24 cellular contexts compared by ENCODE assay signal in the genomic region with DNA sequence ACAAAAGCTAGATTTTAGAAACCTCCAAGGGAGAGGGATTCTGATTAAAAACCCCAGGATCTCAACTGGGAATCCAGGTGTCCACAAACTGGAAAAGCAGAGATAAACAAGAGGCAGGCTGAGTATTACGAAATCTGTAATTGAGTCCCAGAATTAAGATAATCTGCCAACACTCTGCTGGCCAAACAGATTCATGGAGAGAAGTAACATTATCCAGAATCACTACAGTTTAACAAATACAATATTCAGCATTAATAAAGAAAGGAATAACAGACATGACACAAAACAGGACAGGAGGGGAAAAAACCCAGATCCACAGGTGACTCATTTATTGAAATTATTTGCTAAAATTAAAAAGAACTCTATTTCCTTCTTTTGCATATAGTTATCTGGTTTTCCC.
A peak's percentile ranks its signal among the peaks of the same experiment; 100 is the strongest.
DNase-seq lines count a peak whose midpoint lies in the region; ATAC-seq, FAIRE-seq and TF ChIP-seq lines count a peak whose summit lies in the region.
"Had no signal": no experiment of that assay in that cellular context is flagged by ENCODE, and none has a peak within 500 bp of the region (broad histone marks: within the 10 kb centered on the region; RNA-seq: fewer than 3 reads in every experiment).

No MANE protein-coding gene starts in this region.

- H3K27ac ChIP-seq in Panc1 (ENCODE audit: low read length): 0 out of 2 replicates have a peak overlapping the region, but pooled peaks have one; percentile 25
- H3K27ac ChIP-seq in GM12878 (ENCODE audit: control insufficient read depth, insufficient read depth): no peak overlapping the region
- H3K27ac ChIP-seq in liver (ENCODE audit: low read depth in 1 of 2, low read length in 2 of 2): peak overlapping the region; percentile 12 to 60
- H3K27ac ChIP-seq in rectal smooth muscle tissue (ENCODE audit: low read depth, low read length): peak overlapping the region; percentile 40
- no peak overlapping the region for H3K27ac ChIP-seq in naive thymus-derived CD4-positive, alpha-beta T cell (ENCODE audit: low read depth, low read length)
- H3K27ac ChIP-seq: BLaER1, HL-60, KMS-11 had no signal

- no peak for DNase-seq in Panc1 (ENCODE audit: low read depth, low spot score)
- DNase-seq in GM12878 (ENCODE audit: low read depth, low spot score): no peak
- no peak for DNase-seq in OCI-M1 (lab: John Stamatoyannopoulos, UW)
- no peak for DNase-seq in naive thymus-derived CD4-positive, alpha-beta T cell
- no peak for DNase-seq in NCI-H774 (lab: John Stamatoyannopoulos, UW)
- DNase-seq in activated T-cell treated with anti-CD3 and anti-CD28 coated beads, Interleukin-2, amount 50 U/mL, for 24 hours: no peak
- DNase-seq: Caco-2; CD4-positive, alpha-beta T cell; DMS 273 treated with DMSO at 0.1 percent for 48 hours; DMS79 treated with DMSO at 0.1 percent for 48 hours; NCI-H1105; NCI-H146; NCI-H2029 treated with DMSO at 0.1 percent for 48 hours; NCI-H226; NCI-H524 had no signal

- no peak overlapping the region for H3K4me2 ChIP-seq in GM12878 (ENCODE audit: control insufficient read depth, insufficient read depth)
- H3K4me2 ChIP-seq: BLaER1, GM23338, KMS-11 had no signal

- POLR2A ChIA-PET in Panc1 (lab: Charles Lee): no interaction called here
- POLR2A ChIA-PET in GM12878 (lab: Charles Lee): interaction anchor here (0.7 kb wide), 1 partner anchor 197 kb away, joined by 3 read pairs; no protein-coding TSS in a partner anchor
- POLR2A ChIA-PET in naive thymus-derived CD4-positive, alpha-beta T cell (lab: Charles Lee): no interaction called here

- peaks cover 0 to 21% (median 17%) of the 10 kb centered on the region in 5 donors for H3K36me3 Mint-ChIP-seq in naive thymus-derived CD4-positive, alpha-beta T cell
- no peaks in the 10 kb centered on the region for H3K36me3 Mint-ChIP-seq in activated T-cell treated with anti-CD3 and anti-CD28 coated beads, Interleukin-2, amount 50 U/mL, for 24 hours (ENCODE audit: low read depth)

- H3K4me1 ChIP-seq in Panc1 (ENCODE audit: control insufficient read depth, insufficient read depth, low read length): peaks cover 3% of the 10 kb centered on the region; the same call in 1 of the 2 replicates
- H3K4me1 ChIP-seq in GM12878 (ENCODE audit: control insufficient read depth, insufficient read depth, low read length): no peaks in the 10 kb centered on the region
- peaks cover 5 to 27% (median 15%) of the 10 kb centered on the region in 4 donors for H3K4me1 ChIP-seq in liver (ENCODE audit: control insufficient read depth in 4 of 4, insufficient read depth in 4 of 4, low read length in 3 of 4)
- peaks cover 21% of the 10 kb centered on the region for H3K4me1 ChIP-seq in rectal smooth muscle tissue (ENCODE audit: control insufficient read depth, insufficient read depth, low read length)
- no peaks in the 10 kb centered on the region for H3K4me1 ChIP-seq in naive thymus-derived CD4-positive, alpha-beta T cell (ENCODE audit: control insufficient read depth in 2 of 2, insufficient read depth in 2 of 2, low read length in 2 of 2)
- H3K4me1 ChIP-seq: BLaER1, HAP-1 had no signal

- no peaks in the 10 kb centered on the region for H3K27me3 ChIP-seq in Panc1 (ENCODE audit: control insufficient read depth, insufficient read depth, low read length)
- no peaks in the 10 kb centered on the region for H3K27me3 ChIP-seq in GM12878 (replicated peaks in 1 of 2; ENCODE audit: control insufficient read depth in 2 of 2, insufficient read depth in 2 of 2, low read length in 1 of 2)
- no peaks in the 10 kb centered on the region for H3K27me3 ChIP-seq in liver (ENCODE audit: control insufficient read depth in 4 of 4, insufficient read depth in 4 of 4, low read length in 3 of 4)
- no peaks in the 10 kb centered on the region for H3K27me3 ChIP-seq in rectal smooth muscle tissue (ENCODE audit: control insufficient read depth, insufficient read depth, low read length)
- no peaks in the 10 kb centered on the region for H3K27me3 ChIP-seq in naive thymus-derived CD4-positive, alpha-beta T cell (ENCODE audit: control insufficient read depth in 2 of 2, insufficient read depth in 2 of 2, low read length in 2 of 2)
- H3K27me3 ChIP-seq: BLaER1 had no signal

- RAD21 ChIA-PET in GM12878 (lab: Charles Lee; ENCODE audit: unreplicated experiment): interaction anchor here (0.7 kb wide), 1 partner anchor 195 kb away, joined by 3 read pairs; no protein-coding TSS in a partner anchor

- TF ChIP-seq EP300 in GM12878 (IDR thresholded peaks at IDR 0.05; ENCODE audit: borderline replicate concordance in 1 of 2, control insufficient read depth in 1 of 2, low read depth in 2 of 2, low read length in 2 of 2): no peak

- intact Hi-C loops in Panc1 (cut with micrococcal nuclease; ENCODE audit: unreplicated experiment) (no loop called here), GM12878 (cut with micrococcal nuclease; ENCODE audit: unreplicated experiment) (no loop called here)
- intact Hi-C loops in naive thymus-derived CD4-positive, alpha-beta T cell (cut with micrococcal nuclease): no loop called here

- H3K4me3 Mint-ChIP-seq in naive thymus-derived CD4-positive, alpha-beta T cell: no peak overlapping the region
- H3K4me3 Mint-ChIP-seq in activated T-cell treated with anti-CD3 and anti-CD28 coated beads, Interleukin-2, amount 50 U/mL, for 24 hours: no peak overlapping the region
- H3K4me3 Mint-ChIP-seq: CD4-positive, alpha-beta T cell; GM23338 had no signal

- H3K9me3 ChIP-seq in Panc1 (ENCODE audit: control insufficient read depth, insufficient read depth, low read depth, low read length): no peaks in the 10 kb centered on the region
- no peaks in the 10 kb centered on the region for H3K9me3 ChIP-seq in GM12878 (replicated peaks; ENCODE audit: control insufficient read depth, insufficient read depth, low read length)
- H3K9me3 ChIP-seq in liver (ENCODE audit: control insufficient read depth in 4 of 4, low read length in 3 of 4): no peaks in the 10 kb centered on the region
- H3K9me3 ChIP-seq in naive thymus-derived CD4-positive, alpha-beta T cell (ENCODE audit: control insufficient read depth in 2 of 3, low read length in 3 of 3): no peaks in the 10 kb centered on the region
- H3K9me3 ChIP-seq: BLaER1, HAP-1 had no signal

- no peak for FAIRE-seq in GM12878 (lab: Jason Lieb, UNC)
- FAIRE-seq: GM12892, GM18507 had no signal

- SMC1A ChIA-PET in GM12878 (lab: Charles Lee; ENCODE audit: uncharacterized antibody, unreplicated experiment): no interaction called here

- in situ Hi-C loops in Panc1 (cut with HindIII; ENCODE audit: low pct_unique_long_range_greater_than_20kb, low sequenced_read_pairs) (no loop called here), GM12878 (cut with MboI) (no loop called here)

- H3K27ac Mint-ChIP-seq in naive thymus-derived CD4-positive, alpha-beta T cell: no peak overlapping the region
- H3K27ac Mint-ChIP-seq in activated T-cell treated with anti-CD3 and anti-CD28 coated beads, Interleukin-2, amount 50 U/mL, for 24 hours: no peak overlapping the region
- H3K27ac Mint-ChIP-seq: CD4-positive, alpha-beta T cell; GM23338 had no signal

- H3K79me2 ChIP-seq in GM12878 (ENCODE audit: control insufficient read depth, insufficient read depth, low read length): no peaks in the 10 kb centered on the region

- CTCF ChIA-PET in Panc1 (lab: Charles Lee) (interaction anchor here (0.6 to 0.7 kb wide), 3 partner anchors 9 to 1648 kb away, joined by 4 to 10 read pairs (median 6); no protein-coding TSS in a partner anchor), GM12878 (lab: Yijun Ruan, JAX) (interaction anchor here (0.6 to 1.7 kb wide), 3 partner anchors 24 to 133 kb away, joined by 3 read pairs; no protein-coding TSS in a partner anchor)
- CTCF ChIA-PET in naive thymus-derived CD4-positive, alpha-beta T cell (lab: Charles Lee): no interaction called here

- H3K4me3 ChIP-seq in Panc1 (ENCODE audit: low read depth in 2 of 2, low read length in 2 of 2): no peak overlapping the region
- no peak overlapping the region for H3K4me3 ChIP-seq in GM12878
- H3K4me3 ChIP-seq in liver (ENCODE audit: low read depth in 1 of 3, low read length in 3 of 3): no peak overlapping the region
- no peak overlapping the region for H3K4me3 ChIP-seq in rectal smooth muscle tissue (ENCODE audit: low read length)
- no peak overlapping the region for H3K4me3 ChIP-seq in naive thymus-derived CD4-positive, alpha-beta T cell (ENCODE audit: low read length)
- H3K4me3 ChIP-seq: BLaER1, GM23338, HAP-1 had no signal

- no peak overlapping the region for H2AFZ ChIP-seq in GM12878 (ENCODE audit: control insufficient read depth, low read depth, low read length)
- H2AFZ ChIP-seq: GM23338 had no signal

- peaks cover 0 to 13% (median 0%) of the 10 kb centered on the region in 11 donors for H3K9me3 Mint-ChIP-seq in naive thymus-derived CD4-positive, alpha-beta T cell
- no peaks in the 10 kb centered on the region for H3K9me3 Mint-ChIP-seq in activated T-cell treated with anti-CD3 and anti-CD28 coated beads, Interleukin-2, amount 50 U/mL, for 24 hours
- H3K9me3 Mint-ChIP-seq: CD4-positive, alpha-beta T cell; GM23338 had no signal

- TF ChIP-seq CTCF in Panc1 (IDR thresholded peaks at IDR 0.05) (no peak), GM12878 (IDR thresholded peaks at IDR 0.05 in 2 of 3, conservative IDR thresholded peaks at IDR 0.05 in 1 of 3; ENCODE audit: control insufficient read depth in 2 of 3, extremely low read depth in 1 of 3, insufficient read depth in 1 of 3, low read depth in 3 of 3, low read length in 3 of 3) (no peak), liver (IDR thresholded peaks at IDR 0.05; ENCODE audit: low read depth, low read length, missing input control) (peak; percentile 6)

- H4K20me1 ChIP-seq in GM12878 (ENCODE audit: control insufficient read depth, insufficient read depth): no peaks in the 10 kb centered on the region
- H4K20me1 ChIP-seq: BLaER1 had no signal

- no peak for TF ChIP-seq POLR2A in GM12878 (IDR thresholded peaks at IDR 0.05; ENCODE audit: low read depth, low read length)

- H3K36me3 ChIP-seq in Panc1 (ENCODE audit: control insufficient read depth, insufficient read depth, low read length): no peaks in the 10 kb centered on the region
- H3K36me3 ChIP-seq in GM12878 (ENCODE audit: control insufficient read depth in 2 of 2, insufficient read depth in 2 of 2, low read length in 1 of 2): no peaks in the 10 kb centered on the region
- H3K36me3 ChIP-seq in liver (ENCODE audit: control insufficient read depth in 4 of 4, insufficient read depth in 3 of 4, low read depth in 1 of 4, low read length in 3 of 4): no peaks in the 10 kb centered on the region
- no peaks in the 10 kb centered on the region for H3K36me3 ChIP-seq in rectal smooth muscle tissue (ENCODE audit: control insufficient read depth, insufficient read depth, low read length)
- peaks cover 0 to 4% (median 0%) of the 10 kb centered on the region in 3 experiments for H3K36me3 ChIP-seq in naive thymus-derived CD4-positive, alpha-beta T cell (ENCODE audit: control insufficient read depth in 2 of 3, insufficient read depth in 3 of 3, low read length in 3 of 3)
- H3K36me3 ChIP-seq: BLaER1, HAP-1 had no signal

- WGBS in GM12878 (ENCODE audit: insufficient coverage, insufficient replicate concordance, low lambda C conversion rate, missing lambda C conversion rate): 0% methylated on average over 1 of the region's 1 CpG
- 28% methylated on average over 1 of the region's 1 CpG for WGBS in liver

- ATAC-seq in Panc1: no peak
- ATAC-seq in GM12878: no peak
- no peak for ATAC-seq in naive thymus-derived CD4-positive, alpha-beta T cell
- ATAC-seq: GM23338 had no signal

- no peaks in the 10 kb centered on the region for H3K4me1 Mint-ChIP-seq in naive thymus-derived CD4-positive, alpha-beta T cell
- no peaks in the 10 kb centered on the region for H3K4me1 Mint-ChIP-seq in activated T-cell treated with anti-CD3 and anti-CD28 coated beads, Interleukin-2, amount 50 U/mL, for 24 hours (ENCODE audit: low read depth)
- H3K4me1 Mint-ChIP-seq: GM23338 had no signal

- H3K9ac ChIP-seq in GM12878 (ENCODE audit: control insufficient read depth, insufficient read depth, low read length) (no peak overlapping the region), liver (ENCODE audit: low read depth in 1 of 2, low read length in 2 of 2) (peak overlapping the region in 1 of 2 donors; percentile 25), rectal smooth muscle tissue (ENCODE audit: low read length) (no peak overlapping the region)
- H3K9ac ChIP-seq: BLaER1, KMS-11 had no signal

- BruUV-seq in Panc1 (replicated peaks; lab: Mats Ljungman, UMichigan) (no TSS peak), GM12878 (replicated peaks; lab: Mats Ljungman, UMichigan) (no TSS peak)

- no peaks in the 10 kb centered on the region for H3K27me3 Mint-ChIP-seq in naive thymus-derived CD4-positive, alpha-beta T cell
- H3K27me3 Mint-ChIP-seq in activated T-cell treated with anti-CD3 and anti-CD28 coated beads, Interleukin-2, amount 50 U/mL, for 24 hours: no peaks in the 10 kb centered on the region
- H3K27me3 Mint-ChIP-seq: CD4-positive, alpha-beta T cell had no signal

- TF ChIP-seq RAD21 in GM12878 (IDR thresholded peaks at IDR 0.05; ENCODE audit: insufficient read depth, low read depth, low read length) (no peak), liver (IDR thresholded peaks at IDR 0.05) (peak; percentile 33 to 37)

Comparison
In these comparisons a context has a peak if more than half of its experiments do, and no peak if none do; other contexts are left out.
1. H3K27ac ChIP-seq: peak in Panc1 (single experiment), liver (2 of 2) and rectal smooth muscle tissue (single experiment); none in GM12878 (single experiment) and naive thymus-derived CD4-positive, alpha-beta T cell (single experiment).